11 cellular contexts compared by ENCODE assay signal in the genomic region with DNA sequence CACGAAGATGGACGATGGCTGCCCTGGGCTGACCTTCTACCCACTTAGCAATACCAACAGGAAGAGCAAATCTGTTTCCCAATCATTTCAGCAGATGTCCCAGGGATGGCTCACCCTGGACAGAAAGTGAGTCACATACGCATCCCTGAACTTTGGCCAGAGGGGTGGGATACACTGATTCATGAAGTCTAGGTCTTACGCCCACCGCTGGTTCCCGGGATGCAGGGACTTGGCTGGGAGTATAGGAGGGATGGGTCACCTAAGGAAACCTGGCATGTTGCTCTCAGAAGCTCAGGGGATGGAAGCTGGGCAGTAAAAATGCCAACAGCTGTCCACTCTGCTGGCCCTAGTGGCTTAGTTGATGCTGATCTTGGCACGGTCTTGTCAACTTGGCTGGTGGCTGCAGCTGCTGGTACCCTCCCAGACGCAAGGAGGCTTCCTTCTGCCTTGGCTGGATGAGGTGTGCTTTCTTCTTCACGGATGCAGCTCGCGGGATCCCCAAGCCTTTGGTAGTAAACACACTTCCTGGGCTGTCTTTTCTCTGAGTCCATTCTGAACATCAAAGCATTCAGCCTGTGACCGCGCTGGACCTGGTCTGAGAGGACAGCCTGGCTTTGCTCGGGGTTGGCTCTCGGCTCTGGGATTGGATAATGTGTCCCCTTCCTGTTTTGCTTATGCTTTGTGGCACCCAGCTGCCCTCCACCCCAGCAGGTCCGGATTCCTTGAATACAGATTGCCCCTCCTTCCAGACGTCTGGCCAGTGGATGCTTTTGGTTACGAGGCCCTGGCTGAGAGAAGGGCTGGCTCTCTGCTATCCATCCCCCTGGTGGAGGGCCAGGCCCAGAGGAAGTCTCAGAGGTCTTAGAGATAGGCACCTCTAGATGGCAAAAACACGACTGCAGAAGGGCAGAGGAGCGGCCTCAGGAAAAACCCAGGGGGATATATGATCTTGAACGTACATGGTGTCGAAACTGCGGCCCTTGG.
A peak's percentile ranks its signal among the peaks of the same experiment; 100 is the strongest.
DNase-seq lines count a peak whose midpoint lies in the region; ATAC-seq and TF ChIP-seq lines count a peak whose summit lies in the region.
"Had no signal": no experiment of that assay in that cellular context is flagged by ENCODE, and none has a peak within 500 bp of the region (broad histone marks: within the 10 kb centered on the region; RNA-seq: fewer than 3 reads in every experiment).

No MANE protein-coding gene starts in this region.

- H3K9me3 Mint-ChIP-seq in CD14-positive monocyte = peaks cover 0 to 1% (median 0%) of the 10 kb centered on the region in 7 donors
- H3K9me3 Mint-ChIP-seq: naive thymus-derived CD8-positive, alpha-beta T cell had no signal

- no peak for TF ChIP-seq POLR2A in esophagus muscularis mucosa (IDR thresholded peaks at IDR 0.05; ENCODE audit: low read depth)

- H3K27ac ChIP-seq in neuronal stem cell (replicated peaks; ENCODE audit: low read length) (no peak overlapping the region), SJCRH30 (no peak overlapping the region), esophagus muscularis mucosa (replicated peaks in 1 of 4) (no peak overlapping the region)

- intact Hi-C loops in CD14-positive monocyte (cut with micrococcal nuclease) = no loop called here
- intact Hi-C loops in esophagus muscularis mucosa (cut with DNase I) = no loop called here

- no CpG with 5 or more reads among the region's 23 CpGs for WGBS in neuronal stem cell (ENCODE audit: extremely low coverage in 2 of 2, insufficient read length in 2 of 2, insufficient replicate concordance in 1 of 2), 2 donors
- 62% methylated on average over 16 of the region's 23 CpGs for WGBS in esophagus muscularis mucosa

- no peak overlapping the region for H3K23ac ChIP-seq in neuronal stem cell (ENCODE audit: low read depth, low read length, poor library complexity)

- H2AFZ ChIP-seq in neuronal stem cell (ENCODE audit: low read length) = peak overlapping the region; percentile 80

- H3K4me2 ChIP-seq in neuronal stem cell (ENCODE audit: insufficient read depth, low read length, poor library complexity, severe bottlenecking) = no peak overlapping the region

- H4K91ac ChIP-seq in neuronal stem cell (ENCODE audit: low read depth, low read length, poor library complexity) = no peak overlapping the region

- DNase-seq in CD14-positive monocyte (ENCODE audit: low spot score) = no peak
- DNase-seq in LoVo (ENCODE audit: low spot score) = peak; percentile 19
- peak; percentile 58 for DNase-seq in epithelial cell of esophagus (ENCODE audit: low read depth)
- no peak for DNase-seq in neuronal stem cell (ENCODE audit: low spot score)
- no peak for DNase-seq in HUDEP-2 (lab: John Stamatoyannopoulos, UW; ENCODE audit: unreplicated experiment in 76 of 76)
- no peak for DNase-seq in SJCRH30
- DNase-seq in esophagus muscularis mucosa (ENCODE audit: extremely low spot score) = no peak
- DNase-seq: naive thymus-derived CD8-positive, alpha-beta T cell; NCI-H2171 treated with DMSO at 0.1 percent for 48 hours; stimulated activated naive CD4-positive, alpha-beta T cell treated with Interleukin-2 at 50 U/mL for 16 hours had no signal

- no peak overlapping the region for H3K4me3 Mint-ChIP-seq in CD14-positive monocyte
- H3K4me3 Mint-ChIP-seq: naive thymus-derived CD8-positive, alpha-beta T cell had no signal

- H3K9me3 ChIP-seq in neuronal stem cell (replicated peaks in 1 of 2; ENCODE audit: control insufficient read depth in 2 of 2, insufficient read depth in 1 of 2, low read depth in 1 of 2, low read length in 2 of 2) (no peaks in the 10 kb centered on the region), SJCRH30 (replicated peaks) (no peaks in the 10 kb centered on the region), esophagus muscularis mucosa (no peaks in the 10 kb centered on the region)

- H3K27me3 ChIP-seq in neuronal stem cell (ENCODE audit: control insufficient read depth in 3 of 3, insufficient read depth in 3 of 3, low read depth in 1 of 3, low read length in 3 of 3) (peaks cover 0 to 9% (median 0%) of the 10 kb centered on the region in 3 experiments), SJCRH30 (no peaks in the 10 kb centered on the region), esophagus muscularis mucosa (no peaks in the 10 kb centered on the region)

- H3K14ac ChIP-seq in neuronal stem cell (ENCODE audit: low read length) = no peak overlapping the region

- peak overlapping the region; percentile 22 for H3K18ac ChIP-seq in neuronal stem cell (ENCODE audit: low read length)

- H3K4me1 Mint-ChIP-seq in CD14-positive monocyte = peaks cover 6% of the 10 kb centered on the region

- no peak overlapping the region for H2BK12ac ChIP-seq in neuronal stem cell (ENCODE audit: low read length)

- no peak overlapping the region for H2AK5ac ChIP-seq in neuronal stem cell (ENCODE audit: low read depth, low read length)

- H2BK5ac ChIP-seq in neuronal stem cell (ENCODE audit: low read length) = no peak overlapping the region

- H3K79me1 ChIP-seq in neuronal stem cell (ENCODE audit: low read depth, low read length) = no peaks in the 10 kb centered on the region

- H3K36me3 Mint-ChIP-seq in CD14-positive monocyte = peaks cover 34 to 69% of the 10 kb centered on the region in 2 donors

- H3K4me1 ChIP-seq in neuronal stem cell (ENCODE audit: control insufficient read depth in 2 of 2, insufficient read depth in 1 of 2, low read depth in 1 of 2, low read length in 2 of 2) (peaks cover 0 to 24% of the 10 kb centered on the region in 2 donors), SJCRH30 (no peaks in the 10 kb centered on the region), esophagus muscularis mucosa (peaks cover 0 to 5% (median 2%) of the 10 kb centered on the region in 4 donors)

- ATAC-seq in GM18511 (IDR thresholded peaks at IDR 0.05; ENCODE audit: unreplicated experiment) = no peak
- ATAC-seq: naive thymus-derived CD8-positive, alpha-beta T cell had no signal

- no peak overlapping the region for H3K4me3 ChIP-seq in epithelial cell of esophagus (ENCODE audit: low read length)
- no peak overlapping the region for H3K4me3 ChIP-seq in neuronal stem cell (ENCODE audit: low read length in 2 of 2)
- no peak overlapping the region for H3K4me3 ChIP-seq in SJCRH30
- no peak overlapping the region for H3K4me3 ChIP-seq in esophagus muscularis mucosa

- no peak overlapping the region for H2BK15ac ChIP-seq in neuronal stem cell (ENCODE audit: low read length)

- H2BK120ac ChIP-seq in neuronal stem cell (ENCODE audit: low read depth, low read length) = no peak overlapping the region

- no peak overlapping the region for H4K8ac ChIP-seq in neuronal stem cell (ENCODE audit: low read depth, low read length)

- TF ChIP-seq EP300 in esophagus muscularis mucosa (IDR thresholded peaks at IDR 0.05) = no peak

- no peaks in the 10 kb centered on the region for H3K27me3 Mint-ChIP-seq in CD14-positive monocyte (ENCODE audit: low read depth in 3 of 3)
- H3K27me3 Mint-ChIP-seq: naive thymus-derived CD8-positive, alpha-beta T cell had no signal

- peak overlapping the region in 4 of 7 donors; percentile 13 to 63 (median 43) for H3K27ac Mint-ChIP-seq in CD14-positive monocyte

- H3K36me3 ChIP-seq in neuronal stem cell (replicated peaks in 1 of 2; ENCODE audit: control insufficient read depth in 2 of 2, insufficient read depth in 2 of 2, low read length in 2 of 2) = no peaks in the 10 kb centered on the region
- no peaks in the 10 kb centered on the region for H3K36me3 ChIP-seq in SJCRH30
- H3K36me3 ChIP-seq in esophagus muscularis mucosa = no peaks in the 10 kb centered on the region

- peak overlapping the region; percentile 33 for H3K9ac ChIP-seq in neuronal stem cell (ENCODE audit: low read depth, low read length, poor library complexity)

- no peak for TF ChIP-seq CTCF in CD14-positive monocyte (IDR thresholded peaks at IDR 0.05)
- no peak for TF ChIP-seq CTCF in epithelial cell of esophagus (IDR thresholded peaks at IDR 0.05; ENCODE audit: insufficient read depth, low read depth, low read length, missing control alignments)
- no peak for TF ChIP-seq CTCF in esophagus muscularis mucosa (IDR thresholded peaks at IDR 0.05)

- H3K4ac ChIP-seq in neuronal stem cell (ENCODE audit: low read length) = no peak overlapping the region

Comparison
In these comparisons a context has a peak if more than half of its experiments do, and no peak if none do; other contexts are left out.
1. DNase-seq: peak in LoVo (single experiment) and epithelial cell of esophagus (single experiment); none in CD14-positive monocyte (single experiment), neuronal stem cell (single experiment), HUDEP-2 (0 of 76), SJCRH30 (0 of 2) and esophagus muscularis mucosa (single experiment).